In genomic region chr10:110840923-110841428, GRCh38 we compare ENCODE assay signal across 1 cellular context.
TF ChIP-seq lines count a peak whose summit lies in the region.

No MANE protein-coding gene starts in this region.

TF ChIP-seq in GM12878, 131 proteins besides CTCF, POLR2A, EP300 and RAD21:
- TF ChIP-seq ZBED1 (IDR thresholded peaks at IDR 0.05; ENCODE audit: borderline replicate concordance) (no peak), NKRF (conservative IDR thresholded peaks at IDR 0.05) (no peak), ZSCAN29 (IDR thresholded peaks at IDR 0.05) (no peak), STAT3 (IDR thresholded peaks at IDR 0.05; ENCODE audit: low read depth, low read length) (no peak), ZNF622 (IDR thresholded peaks at IDR 0.05) (no peak), YBX1 (IDR thresholded peaks at IDR 0.05) (no peak)
